In genomic region chr12:49983892-49984291, GRCh38 we compare ENCODE assay signal across 12 cellular contexts. TPM values are rescaled to one million over a fixed set of nuclear protein-coding genes. Genes with fewer than 3 reads are reported as not detected.
DNase-seq lines count a peak whose midpoint lies in the region; ATAC-seq lines count a peak whose summit lies in the region.
"Had no signal": no experiment of that assay in that cellular context is flagged by ENCODE, and none has a peak within 500 bp of the region (broad histone marks: within the 10 kb centered on the region; RNA-seq: fewer than 3 reads in every experiment).

No MANE protein-coding gene starts in this region.

- no peak for ATAC-seq in GM19452 (IDR thresholded peaks at IDR 0.05; ENCODE audit: unreplicated experiment)
- ATAC-seq in HG03457 (IDR thresholded peaks at IDR 0.05; ENCODE audit: unreplicated experiment) = no peak
- ATAC-seq: T-cell had no signal

- no peak overlapping the region for H3K4me3 Mint-ChIP-seq in activated CD4-positive, alpha-beta T cell treated with anti-CD3 and anti-CD28 coated beads, Interleukin-2, amount 10 ng/mL, durations not matched to agents 24 days and 14 days
- H3K4me3 Mint-ChIP-seq: B cell, T-cell had no signal

- H3K36me3 Mint-ChIP-seq in activated CD4-positive, alpha-beta T cell treated with anti-CD3 and anti-CD28 coated beads, Interleukin-2, amount 10 ng/mL, durations not matched to agents 24 days and 14 days (ENCODE audit: low read depth) = peaks cover 28% of the 10 kb centered on the region

- H3K4me3 ChIP-seq in SK-N-MC = peak overlapping the region; percentile 34; the same call in 1 of the 2 replicates

- no peak overlapping the region for H3K27ac Mint-ChIP-seq in activated CD4-positive, alpha-beta T cell treated with anti-CD3 and anti-CD28 coated beads, Interleukin-2, amount 10 ng/mL, durations not matched to agents 24 days and 14 days
- H3K27ac Mint-ChIP-seq: B cell had no signal

- peak overlapping the region; percentile 66; the same call in 1 of the 2 replicates for H3K27ac ChIP-seq in SK-N-MC
- H3K27ac ChIP-seq: epithelial cell of prostate had no signal

- peak; percentile 20 for DNase-seq in NCI-H2107 treated with DMSO at 0.1 percent for 48 hours (lab: John Stamatoyannopoulos, UW; ENCODE audit: unreplicated experiment)
- no peak for DNase-seq in NCI-H2107 (lab: John Stamatoyannopoulos, UW)
- DNase-seq in SK-N-MC (ENCODE audit: low read depth, low spot score) = peak; percentile 18
- peak; percentile 85 for DNase-seq in glomerular visceral epithelial cell (ENCODE audit: extremely low spot score)
- peak; percentile 57 for DNase-seq in smooth muscle cell of the brain vasculature (ENCODE audit: low read depth, low spot score)
- no peak for DNase-seq in activated CD4-positive, alpha-beta T cell treated with anti-CD3 and anti-CD28 coated beads, Interleukin-2, amount 10 ng/mL, durations not matched to agents 24 days and 14 days
- DNase-seq: stimulated activated CD4-positive, alpha-beta T cell treated with anti-CD3 and anti-CD28 coated beads, Interleukin-4, amount 100 ng/mL, for 4 hours; T-cell had no signal

- H3K9me3 ChIP-seq in SK-N-MC (ENCODE audit: low read depth, low read length) = no peaks in the 10 kb centered on the region

- no peak overlapping the region for H3K9ac ChIP-seq in SK-N-MC (ENCODE audit: insufficient read length)

- intact Hi-C loops in activated CD4-positive, alpha-beta T cell treated with anti-CD3 and anti-CD28 coated beads, Interleukin-2, amount 10 ng/mL, durations not matched to agents 24 days and 14 days (cut with micrococcal nuclease) = no loop called here

- no peaks in the 10 kb centered on the region for H3K9me3 Mint-ChIP-seq in activated CD4-positive, alpha-beta T cell treated with anti-CD3 and anti-CD28 coated beads, Interleukin-2, amount 10 ng/mL, durations not matched to agents 24 days and 14 days
- H3K9me3 Mint-ChIP-seq: T-cell had no signal

- peaks cover 6% of the 10 kb centered on the region for H3K4me1 Mint-ChIP-seq in activated CD4-positive, alpha-beta T cell treated with anti-CD3 and anti-CD28 coated beads, Interleukin-2, amount 10 ng/mL, durations not matched to agents 24 days and 14 days
- H3K4me1 Mint-ChIP-seq: B cell, T-cell had no signal

- H3K27me3 Mint-ChIP-seq in activated CD4-positive, alpha-beta T cell treated with anti-CD3 and anti-CD28 coated beads, Interleukin-2, amount 10 ng/mL, durations not matched to agents 24 days and 14 days = no peaks in the 10 kb centered on the region
- H3K27me3 Mint-ChIP-seq: B cell, T-cell had no signal

- H3K36me3 ChIP-seq in SK-N-MC (ENCODE audit: insufficient read depth, low read length) = peaks cover 19% of the 10 kb centered on the region

RNA-seq across cellular contexts. Expression of gene AQP6, which starts 11.1 kb away (rescaled TPM):
- total RNA-seq in activated CD4-positive, alpha-beta T cell treated with anti-CD3 and anti-CD28 coated beads, Interleukin-2, amount 10 ng/mL, durations not matched to agents 24 days and 14 days = not detected in 2 replicates
- total RNA-seq: B cell, T-cell had no signal

RNA-seq across cellular contexts. Expression of gene AQP5, which starts 22.2 kb away (rescaled TPM):
- not detected in 2 replicates for total RNA-seq in activated CD4-positive, alpha-beta T cell treated with anti-CD3 and anti-CD28 coated beads, Interleukin-2, amount 10 ng/mL, durations not matched to agents 24 days and 14 days
- total RNA-seq: B cell, T-cell had no signal

RNA-seq across cellular contexts. Expression of gene AQP2, which starts 33.4 kb away (rescaled TPM):
- not detected in 2 replicates for total RNA-seq in activated CD4-positive, alpha-beta T cell treated with anti-CD3 and anti-CD28 coated beads, Interleukin-2, amount 10 ng/mL, durations not matched to agents 24 days and 14 days
- total RNA-seq: B cell, T-cell had no signal

RNA-seq across cellular contexts. Expression of gene RACGAP1, which starts 41.4 kb away (rescaled TPM):
- total RNA-seq in activated CD4-positive, alpha-beta T cell treated with anti-CD3 and anti-CD28 coated beads, Interleukin-2, amount 10 ng/mL, durations not matched to agents 24 days and 14 days = 71.2 and 71.6 TPM in 2 replicates

Comparison
In these comparisons a context has a peak if more than half of its experiments do, and no peak if none do; other contexts are left out.
1. DNase-seq: peak in NCI-H2107 treated with DMSO at 0.1 percent for 48 hours (single experiment), SK-N-MC (single experiment), glomerular visceral epithelial cell (single experiment) and smooth muscle cell of the brain vasculature (single experiment); none in NCI-H2107 (single experiment) and activated CD4-positive, alpha-beta T cell treated with anti-CD3 and anti-CD28 coated beads, Interleukin-2, amount 10 ng/mL, durations not matched to agents 24 days and 14 days (single experiment).